8 cellular contexts compared by ENCODE assay signal in genomic region chr13:27783111-27783510, GRCh38. TPM values are rescaled to one million over a fixed set of nuclear protein-coding genes. Genes with fewer than 3 reads are reported as not detected.
DNase-seq lines count a peak whose midpoint lies in the region; ATAC-seq and TF ChIP-seq lines count a peak whose summit lies in the region.

No MANE protein-coding gene starts in this region.

- H3K36me3 ChIP-seq in lower lobe of right lung: no peaks in the 10 kb centered on the region

- H3K4me3 ChIP-seq in lower lobe of right lung: no peak overlapping the region

- H3K4me1 ChIP-seq in lower lobe of right lung: no peaks in the 10 kb centered on the region

- H3K4me3 Mint-ChIP-seq in activated CD8-positive, alpha-beta T cell treated with anti-CD3 and anti-CD28 coated beads, Interleukin-2, amount 10 ng/mL, durations not matched to agents 7 days and 5 days: no peak overlapping the region

- H3K27ac ChIP-seq in lower lobe of right lung: no peak overlapping the region

- no peaks in the 10 kb centered on the region for H3K4me1 Mint-ChIP-seq in activated CD8-positive, alpha-beta T cell treated with anti-CD3 and anti-CD28 coated beads, Interleukin-2, amount 10 ng/mL, durations not matched to agents 7 days and 5 days (ENCODE audit: low read depth)

- peak; percentile 21 for TF ChIP-seq CTCF in lower lobe of right lung (IDR thresholded peaks at IDR 0.05)

- ATAC-seq in lower lobe of right lung (peak in 1 of 2 donors; percentile 50), GM21390 (IDR thresholded peaks at IDR 0.05; ENCODE audit: unreplicated experiment) (no peak)
- no peak for ATAC-seq in activated CD8-positive, alpha-beta T cell treated with anti-CD3 and anti-CD28 coated beads, Interleukin-2, amount 10 ng/mL, durations not matched to agents 7 days and 5 days

- no peaks in the 10 kb centered on the region for H3K9me3 ChIP-seq in lower lobe of right lung

- intact Hi-C loops in lower lobe of right lung (cut with DNase I): no loop called here

- POLR2A ChIA-PET in activated CD8-positive, alpha-beta T cell treated with anti-CD3 and anti-CD28 coated beads, Interleukin-2, amount 10 ng/mL, durations not matched to agents 7 days and 5 days (lab: Charles Lee): no interaction called here

- H3K27me3 ChIP-seq in lower lobe of right lung (ENCODE audit: low read depth): peaks cover 56% of the 10 kb centered on the region

- H3K36me3 Mint-ChIP-seq in activated CD8-positive, alpha-beta T cell treated with anti-CD3 and anti-CD28 coated beads, Interleukin-2, amount 10 ng/mL, durations not matched to agents 7 days and 5 days (ENCODE audit: low read depth): no peaks in the 10 kb centered on the region

- DNase-seq in ELF-1 (ENCODE audit: low read depth, low spot score) (peak; percentile 83), NCI-H345 (lab: John Stamatoyannopoulos, UW) (peak; percentile 30), cerebellar cortex (ENCODE audit: low spot score) (peak; percentile 43), lower lobe of right lung (no peak), HuH-7.5 (ENCODE audit: low spot score) (no peak)
- no peak for DNase-seq in stimulated activated CD8-positive, alpha-beta memory T cell treated with anti-CD3 and anti-CD28 coated beads, Interleukin-4, amount 100 ng/mL, for 48 hours
- no peak for DNase-seq in activated CD8-positive, alpha-beta T cell treated with anti-CD3 and anti-CD28 coated beads, Interleukin-2, amount 10 ng/mL, durations not matched to agents 7 days and 5 days

- peaks cover 46% of the 10 kb centered on the region for H3K27me3 Mint-ChIP-seq in activated CD8-positive, alpha-beta T cell treated with anti-CD3 and anti-CD28 coated beads, Interleukin-2, amount 10 ng/mL, durations not matched to agents 7 days and 5 days (ENCODE audit: low read depth)

- no peak overlapping the region for H3K27ac Mint-ChIP-seq in activated CD8-positive, alpha-beta T cell treated with anti-CD3 and anti-CD28 coated beads, Interleukin-2, amount 10 ng/mL, durations not matched to agents 7 days and 5 days

- no peaks in the 10 kb centered on the region for H3K9me3 Mint-ChIP-seq in activated CD8-positive, alpha-beta T cell treated with anti-CD3 and anti-CD28 coated beads, Interleukin-2, amount 10 ng/mL, durations not matched to agents 7 days and 5 days (ENCODE audit: insufficient read depth)

- CTCF ChIA-PET in activated CD8-positive, alpha-beta T cell treated with anti-CD3 and anti-CD28 coated beads, Interleukin-2, amount 10 ng/mL, durations not matched to agents 7 days and 5 days (lab: Charles Lee): interaction anchor here (1.3 kb wide), 2 partner anchors 37 to 43 kb away, joined by 3 to 4 read pairs; no protein-coding TSS in a partner anchor

RNA-seq across cellular contexts. Expression of gene GSX1, which starts 9.2 kb away (rescaled TPM):
- total RNA-seq in lower lobe of right lung: not detected
- not detected for total RNA-seq in activated CD8-positive, alpha-beta T cell treated with anti-CD3 and anti-CD28 coated beads, Interleukin-2, amount 10 ng/mL, durations not matched to agents 7 days and 5 days

Comparison
In these comparisons a context has a peak if more than half of its experiments do, and no peak if none do; other contexts are left out.
1. DNase-seq: peak in ELF-1 (single experiment), NCI-H345 (single experiment) and cerebellar cortex (single experiment); none in lower lobe of right lung (single experiment), stimulated activated CD8-positive, alpha-beta memory T cell treated with anti-CD3 and anti-CD28 coated beads, Interleukin-4, amount 100 ng/mL, for 48 hours (single experiment), HuH-7.5 (single experiment) and activated CD8-positive, alpha-beta T cell treated with anti-CD3 and anti-CD28 coated beads, Interleukin-2, amount 10 ng/mL, durations not matched to agents 7 days and 5 days (single experiment).